8 cellular contexts compared by ENCODE assay signal in genomic region chr12:38906482-38907170, GRCh38. TPM values are rescaled to one million over a fixed set of nuclear protein-coding genes. Genes with fewer than 3 reads are reported as not detected.
A peak's percentile ranks its signal among the peaks of the same experiment; 100 is the strongest.
DNase-seq lines count a peak whose midpoint lies in the region; ATAC-seq and TF ChIP-seq lines count a peak whose summit lies in the region.

No MANE protein-coding gene starts in this region.

- H2BK5ac ChIP-seq in mesendoderm (ENCODE audit: low read length), result peak overlapping the region; percentile 73

- no peak overlapping the region for H3K4me3 ChIP-seq in AG04449 (ENCODE audit: low read depth, low read length)
- H3K4me3 ChIP-seq in endocrine pancreas (ENCODE audit: control insufficient read depth, insufficient read depth, low read length), result peak overlapping the region; percentile 93
- peak overlapping the region; percentile 72 for H3K4me3 ChIP-seq in mesendoderm (ENCODE audit: low read length)

- peak overlapping the region; percentile 45 for H3K27ac ChIP-seq in mesendoderm (ENCODE audit: low read depth, low read length)

- H3K56ac ChIP-seq in mesendoderm (ENCODE audit: low read length), result peak overlapping the region; percentile 94

- H3K27me3 Mint-ChIP-seq in activated CD8-positive, alpha-beta T cell treated with anti-CD3 and anti-CD28 coated beads for 36 hours, result peaks cover 32% of the 10 kb centered on the region

- DNase-seq in AG04449 (ENCODE audit: low read depth, low spot score) (no peak), NCI-H69 (lab: John Stamatoyannopoulos, UW) (peak; percentile 24), mesendoderm (peak; percentile 94)
- peak; percentile 69 for DNase-seq in activated CD8-positive, alpha-beta T cell treated with anti-CD3 and anti-CD28 coated beads for 36 hours
- DNase-seq in stimulated activated CD8-positive, alpha-beta memory T cell treated with anti-CD3 and anti-CD28 coated beads, Interleukin-12 subunit alpha, Interleukin-12 subunit beta, amount 100 ng/mL, for 1 hour (ENCODE audit: low read depth), result peak; percentile 40

- H3K79me2 ChIP-seq in mesendoderm (ENCODE audit: control insufficient read depth, insufficient read depth, low read length), result no peaks in the 10 kb centered on the region

- no peaks in the 10 kb centered on the region for H3K79me1 ChIP-seq in mesendoderm (ENCODE audit: low read length)

- no CpG with 5 or more reads among the region's 36 CpGs for WGBS in mesendoderm (ENCODE audit: extremely low coverage, insufficient coverage, low lambda C conversion rate)

- peaks cover 12% of the 10 kb centered on the region for H3K4me1 Mint-ChIP-seq in activated CD8-positive, alpha-beta T cell treated with anti-CD3 and anti-CD28 coated beads for 36 hours (ENCODE audit: low read depth)

- H4K8ac ChIP-seq in mesendoderm (ENCODE audit: low read depth, low read length), result no peak overlapping the region

- peak overlapping the region; percentile 99 for H3K4me2 ChIP-seq in mesendoderm (ENCODE audit: low read length)

- peak overlapping the region; percentile 89 for H3K9ac ChIP-seq in endocrine pancreas (ENCODE audit: control insufficient read depth, insufficient read depth, low read length)
- peak overlapping the region; percentile 86 for H3K9ac ChIP-seq in mesendoderm (ENCODE audit: low read length)

- no peak overlapping the region for H2AK5ac ChIP-seq in mesendoderm (ENCODE audit: low read length)

- intact Hi-C loops in activated CD8-positive, alpha-beta T cell treated with anti-CD3 and anti-CD28 coated beads for 36 hours (cut with micrococcal nuclease), result loop anchor here (10.0 kb wide), 1 partner anchor 582 kb away; no protein-coding TSS in a partner anchor

- peak overlapping the region; percentile 8 for H2BK15ac ChIP-seq in mesendoderm (replicated peaks; ENCODE audit: low read depth)

- CTCF ChIA-PET in AG04449 (lab: Yijun Ruan, JAX), result no interaction called here
- CTCF ChIA-PET in activated CD8-positive, alpha-beta T cell treated with anti-CD3 and anti-CD28 coated beads for 36 hours (lab: Charles Lee), result interaction anchor here (0.9 to 2.1 kb wide), 6 partner anchors 9 to 197 kb away, joined by 3 to 9 read pairs (median 4); no protein-coding TSS in a partner anchor

- peaks cover 2% of the 10 kb centered on the region for H3K9me3 Mint-ChIP-seq in activated CD8-positive, alpha-beta T cell treated with anti-CD3 and anti-CD28 coated beads for 36 hours

- peaks cover 21% of the 10 kb centered on the region for H3K4me1 ChIP-seq in endocrine pancreas (ENCODE audit: control insufficient read depth, insufficient read depth, low read length)
- H3K4me1 ChIP-seq in mesendoderm (ENCODE audit: control insufficient read depth, low read depth, low read length), result no peaks in the 10 kb centered on the region

- H3K36me3 ChIP-seq in endocrine pancreas (ENCODE audit: control insufficient read depth, insufficient read depth, low read length) (no peaks in the 10 kb centered on the region), mesendoderm (ENCODE audit: control insufficient read depth, insufficient read depth, low read length) (no peaks in the 10 kb centered on the region)

- peak; percentile 8 for TF ChIP-seq CTCF in AG04449 (IDR thresholded peaks at IDR 0.05; ENCODE audit: insufficient read depth, low read length, missing control alignments)
- peak; percentile 62 for TF ChIP-seq CTCF in activated CD8-positive, alpha-beta T cell treated with anti-CD3 and anti-CD28 coated beads for 36 hours (IDR thresholded peaks at IDR 0.05)

- no peak overlapping the region for H4K5ac ChIP-seq in mesendoderm (ENCODE audit: low read length)

- peak; percentile 42 for TF ChIP-seq POLR2A in GM18526 (IDR thresholded peaks at IDR 0.05; ENCODE audit: extremely low read depth, insufficient read length)

- peaks cover 2% of the 10 kb centered on the region for H3K36me3 Mint-ChIP-seq in activated CD8-positive, alpha-beta T cell treated with anti-CD3 and anti-CD28 coated beads for 36 hours (ENCODE audit: low read depth)

- peak; percentile 63 for ATAC-seq in HG03039 (IDR thresholded peaks at IDR 0.05; ENCODE audit: unreplicated experiment)
- peak; percentile 78 for ATAC-seq in activated CD8-positive, alpha-beta T cell treated with anti-CD3 and anti-CD28 coated beads for 36 hours

- peak overlapping the region; percentile 75 for H3K4me3 Mint-ChIP-seq in activated CD8-positive, alpha-beta T cell treated with anti-CD3 and anti-CD28 coated beads for 36 hours

- H3K27me3 ChIP-seq in endocrine pancreas (ENCODE audit: control insufficient read depth, insufficient read depth, low read length), result no peaks in the 10 kb centered on the region
- H3K27me3 ChIP-seq in mesendoderm (ENCODE audit: insufficient read depth, low read length, poor library complexity), result no peaks in the 10 kb centered on the region

- POLR2A ChIA-PET in AG04449 (lab: Yijun Ruan, JAX), result no interaction called here
- POLR2A ChIA-PET in activated CD8-positive, alpha-beta T cell treated with anti-CD3 and anti-CD28 coated beads for 36 hours (lab: Charles Lee), result interaction anchor here (1.4 kb wide), 1 partner anchor 199 kb away, joined by 3 read pairs; no protein-coding TSS in a partner anchor

- no peak overlapping the region for H3K23ac ChIP-seq in mesendoderm (ENCODE audit: low read length)

- no peaks in the 10 kb centered on the region for H3K9me3 ChIP-seq in endocrine pancreas (ENCODE audit: control insufficient read depth, low read length)

- H3K18ac ChIP-seq in mesendoderm (ENCODE audit: low read length), result peak overlapping the region; percentile 2

- H2BK120ac ChIP-seq in mesendoderm (ENCODE audit: low read depth, low read length), result no peak overlapping the region

- H3K4ac ChIP-seq in mesendoderm (ENCODE audit: low read depth, low read length), result peak overlapping the region; percentile 19

- H3K27ac Mint-ChIP-seq in activated CD8-positive, alpha-beta T cell treated with anti-CD3 and anti-CD28 coated beads for 36 hours, result peak overlapping the region; percentile 62

RNA-seq across cellular contexts. Expression of gene CPNE8, which starts 1.2 kb away (rescaled TPM):
- total RNA-seq in activated CD8-positive, alpha-beta T cell treated with anti-CD3 and anti-CD28 coated beads for 36 hours, result 1 to 10 TPM; 1.4 to 1.7 TPM
- 2.4 TPM for polyA plus RNA-seq in mesendoderm (2013, experiment 1 of 2)
- polyA plus RNA-seq in mesendoderm (2013, experiment 2 of 2), result 2.9 TPM
